In genomic region chr1:162495531-162496233, GRCh38 we compare ENCODE assay signal across 7 cellular contexts. TPM values are rescaled to one million over a fixed set of nuclear protein-coding genes. Genes with fewer than 3 reads are reported as not detected.
DNase-seq lines count a peak whose midpoint lies in the region; ATAC-seq, FAIRE-seq and TF ChIP-seq lines count a peak whose summit lies in the region.
"Not testable (repeated sequence)": the region's sequence is repeated elsewhere in the genome, so short reads cannot be mapped to it uniquely, and the experiment has no call there.

No MANE protein-coding gene starts in this region.

- not testable (repeated sequence) for H3K4me3 ChIP-seq in K562

- POLR2A ChIA-PET in CD4-positive, alpha-beta T cell (lab: Charles Lee); K562 (lab: Yijun Ruan, JAX): not testable (repeated sequence)

- H3K27ac ChIP-seq in CD4-positive, alpha-beta T cell (ENCODE audit: low read depth, low read length); K562 (ENCODE audit: extremely low read depth, low read depth, low read length): not testable (repeated sequence)

- not testable (repeated sequence) for H3K27me3 Mint-ChIP-seq in CD4-positive, alpha-beta T cell; IgD-negative memory B cell; activated naive CD4-positive, alpha-beta T cell treated with anti-CD3 and anti-CD28 coated beads, Interleukin-2, amount 10 ng/mL, durations not matched to agents 7 days and 5 days
- H3K27me3 Mint-ChIP-seq in activated T-cell treated with anti-CD3 and anti-CD28 coated beads, Interleukin-2, amount 50 U/mL, for 72 hours (ENCODE audit: low read depth) = peaks cover 10% of the 10 kb centered on the region
- H3K27me3 Mint-ChIP-seq in natural killer cell (ENCODE audit: low read depth in 2 of 2) (peaks cover 11 to 24% of the 10 kb centered on the region in 2 donors), neural crest cell (ENCODE audit: low read depth) (peaks cover 43% of the 10 kb centered on the region)

- not testable (repeated sequence) for H3K9ac ChIP-seq in K562 (ENCODE audit: insufficient read depth in 1 of 2, low read depth in 2 of 2, low read length in 2 of 2)

- not testable (repeated sequence) for H3K9me3 Mint-ChIP-seq in CD4-positive, alpha-beta T cell; IgD-negative memory B cell; activated T-cell treated with anti-CD3 and anti-CD28 coated beads, Interleukin-2, amount 50 U/mL, for 72 hours; activated naive CD4-positive, alpha-beta T cell treated with anti-CD3 and anti-CD28 coated beads, Interleukin-2, amount 10 ng/mL, durations not matched to agents 7 days and 5 days; natural killer cell; neural crest cell

- TF ChIP-seq RAD21 in K562 (CRISPR knock-in tag; conservative IDR thresholded peaks at IDR 0.05 in 1 of 2, IDR thresholded peaks at IDR 0.05 in 1 of 2) = not testable (repeated sequence)

- H3K27ac Mint-ChIP-seq in CD4-positive, alpha-beta T cell; neural crest cell (ENCODE audit: unreplicated experiment): not testable (repeated sequence)
- H3K27ac Mint-ChIP-seq in IgD-negative memory B cell (peak overlapping the region in 1 of 3 donors; percentile 35), natural killer cell (peak overlapping the region; percentile 31 to 36)
- peak overlapping the region; percentile 65 for H3K27ac Mint-ChIP-seq in activated T-cell treated with anti-CD3 and anti-CD28 coated beads, Interleukin-2, amount 50 U/mL, for 72 hours
- peak overlapping the region; percentile 62 for H3K27ac Mint-ChIP-seq in activated naive CD4-positive, alpha-beta T cell treated with anti-CD3 and anti-CD28 coated beads, Interleukin-2, amount 10 ng/mL, durations not matched to agents 7 days and 5 days

- peaks cover 25% of the 10 kb centered on the region for H3K36me3 Mint-ChIP-seq in CD4-positive, alpha-beta T cell (ENCODE audit: low read depth)
- H3K36me3 Mint-ChIP-seq in IgD-negative memory B cell; activated T-cell treated with anti-CD3 and anti-CD28 coated beads, Interleukin-2, amount 50 U/mL, for 72 hours (ENCODE audit: insufficient read depth in 2 of 2); natural killer cell; neural crest cell (ENCODE audit: low read depth): not testable (repeated sequence)
- peaks cover 16% of the 10 kb centered on the region for H3K36me3 Mint-ChIP-seq in activated naive CD4-positive, alpha-beta T cell treated with anti-CD3 and anti-CD28 coated beads, Interleukin-2, amount 10 ng/mL, durations not matched to agents 7 days and 5 days

- intact Hi-C loops in CD4-positive, alpha-beta T cell (cut with DNase I, micrococcal nuclease) = loop anchor here in 1 of 2 experiments (5.0 kb wide), 2 partner anchors 297 to 423 kb away; partner anchors contain the start of gene HSD17B7
- intact Hi-C loops in K562 (cut with micrococcal nuclease) = loop anchor here (5.0 to 10.0 kb wide), 4 partner anchors 73 to 441 kb away; no protein-coding TSS in a partner anchor
- intact Hi-C loops in natural killer cell (cut with micrococcal nuclease) = loop anchor here (2.0 kb wide), 1 partner anchor 83 kb away; the partner anchor contains the start of gene SH2D1B

- peaks cover 4 to 17% of the 10 kb centered on the region in 2 experiments; a peak in 4 of 5 replicates for H3K4me1 ChIP-seq in K562 (replicated peaks in 1 of 2; ENCODE audit: control insufficient read depth in 2 of 2, insufficient read depth in 2 of 2, low read length in 2 of 2)

- CTCF ChIA-PET in CD4-positive, alpha-beta T cell (lab: Charles Lee); activated naive CD4-positive, alpha-beta T cell treated with anti-CD3 and anti-CD28 coated beads, Interleukin-2, amount 10 ng/mL, durations not matched to agents 7 days and 5 days (lab: Charles Lee); K562 (lab: Yijun Ruan, JAX; ENCODE audit: low intra/inter-chr PET ratio): not testable (repeated sequence)

- not testable (repeated sequence) for TF ChIP-seq EP300 in K562 (IDR thresholded peaks at IDR 0.05; ENCODE audit: low read length)

- FAIRE-seq in K562 (lab: Jason Lieb, UNC) = not testable (repeated sequence)

- not testable (repeated sequence) for DNase-seq in CD4-positive, alpha-beta T cell; activated T-cell treated with anti-CD3 and anti-CD28 coated beads, Interleukin-2, amount 50 U/mL, for 72 hours; activated naive CD4-positive, alpha-beta T cell treated with anti-CD3 and anti-CD28 coated beads, Interleukin-2, amount 10 ng/mL, durations not matched to agents 7 days and 5 days; natural killer cell; neural crest cell (ENCODE audit: low read depth, low spot score)
- peak in 1 of 4 experiments; percentile 26 for DNase-seq in K562 (ENCODE audit: extremely low read depth in 1 of 4, low spot score in 3 of 4)

- H3K4me2 ChIP-seq in K562 (ENCODE audit: insufficient read depth, low read length) = not testable (repeated sequence)

- WGBS in K562 (ENCODE audit: insufficient coverage, low coverage, missing lambda C conversion rate) = 47% methylated on average over 6 of the region's 6 CpGs

- H3K36me3 ChIP-seq in K562 (ENCODE audit: control insufficient read depth, insufficient read depth, low read length) = peaks cover 12% of the 10 kb centered on the region

- not testable (repeated sequence) for BruUV-seq in K562 (replicated peaks; lab: Mats Ljungman, UMichigan)

- not testable (repeated sequence) for TF ChIP-seq CTCF in CD4-positive, alpha-beta T cell (IDR thresholded peaks at IDR 0.05); K562 (IDR thresholded peaks at IDR 0.05 in 2 of 3, conservative IDR thresholded peaks at IDR 0.05 in 1 of 3; ENCODE audit: insufficient read depth in 2 of 3, low read depth in 1 of 3, low read length in 3 of 3); natural killer cell (IDR thresholded peaks at IDR 0.05); neural crest cell (conservative IDR thresholded peaks at IDR 0.05)

- H2AFZ ChIP-seq in K562 (ENCODE audit: low read depth, low read length) = peak overlapping the region; percentile 46

- peaks cover 36% of the 10 kb centered on the region for H3K79me2 ChIP-seq in K562 (ENCODE audit: control insufficient read depth, insufficient read depth, low read length)

- not testable (repeated sequence) for H3K9me3 ChIP-seq in CD4-positive, alpha-beta T cell (ENCODE audit: control insufficient read depth, low read length); K562 (replicated peaks; ENCODE audit: control insufficient read depth, insufficient read depth, low read depth, low read length)

- not testable (repeated sequence) for ATAC-seq in CD4-positive, alpha-beta T cell (ENCODE audit: poor library complexity); activated T-cell treated with anti-CD3 and anti-CD28 coated beads, Interleukin-2, amount 50 U/mL, for 72 hours (replicated peaks in 1 of 2); K562; natural killer cell

- H4K20me1 ChIP-seq in K562 (replicated peaks; ENCODE audit: control insufficient read depth, insufficient read depth, low read length) = not testable (repeated sequence)

- H3K9me1 ChIP-seq in K562 (ENCODE audit: control insufficient read depth, insufficient read depth, low read length) = not testable (repeated sequence)

- in situ Hi-C loops in K562 (cut with MboI) = not testable (repeated sequence)

- H3K4me1 Mint-ChIP-seq in CD4-positive, alpha-beta T cell (ENCODE audit: low read depth) = peaks cover 35% of the 10 kb centered on the region
- H3K4me1 Mint-ChIP-seq in IgD-negative memory B cell (peaks cover 19 to 22% (median 22%) of the 10 kb centered on the region in 3 donors), natural killer cell (peaks cover 27 to 32% of the 10 kb centered on the region in 2 donors), neural crest cell (peaks cover 26% of the 10 kb centered on the region)
- peaks cover 31% of the 10 kb centered on the region for H3K4me1 Mint-ChIP-seq in activated T-cell treated with anti-CD3 and anti-CD28 coated beads, Interleukin-2, amount 50 U/mL, for 72 hours (ENCODE audit: low read depth)
- H3K4me1 Mint-ChIP-seq in activated naive CD4-positive, alpha-beta T cell treated with anti-CD3 and anti-CD28 coated beads, Interleukin-2, amount 10 ng/mL, durations not matched to agents 7 days and 5 days = peaks cover 31% of the 10 kb centered on the region

- peak overlapping the region; percentile 66 for H3K4me3 Mint-ChIP-seq in CD4-positive, alpha-beta T cell
- H3K4me3 Mint-ChIP-seq in IgD-negative memory B cell (peak overlapping the region in 3 of 4 donors; percentile 39 to 78 (median 65)), natural killer cell (peak overlapping the region; percentile 50), neural crest cell (peak overlapping the region; percentile 59)
- peak overlapping the region in 1 of 2 donors; percentile 20 for H3K4me3 Mint-ChIP-seq in activated T-cell treated with anti-CD3 and anti-CD28 coated beads, Interleukin-2, amount 50 U/mL, for 72 hours
- peak overlapping the region; percentile 7 for H3K4me3 Mint-ChIP-seq in activated naive CD4-positive, alpha-beta T cell treated with anti-CD3 and anti-CD28 coated beads, Interleukin-2, amount 10 ng/mL, durations not matched to agents 7 days and 5 days

- H3K27me3 ChIP-seq in CD4-positive, alpha-beta T cell (ENCODE audit: control insufficient read depth, insufficient read depth, low read length); K562 (ENCODE audit: control insufficient read depth in 2 of 2, insufficient read depth in 2 of 2, low read length in 2 of 2): not testable (repeated sequence)

- not testable (repeated sequence) for TF ChIP-seq POLR2A in K562 (conservative IDR thresholded peaks at IDR 0.05)

RNA-seq across cellular contexts. Expression of gene UHMK1, which starts 1.9 kb away (rescaled TPM):
- 10 to 100 TPM; 47.3 to 47.6 TPM for total RNA-seq in CD4-positive, alpha-beta T cell
- polyA plus RNA-seq in IgD-negative memory B cell (53.7 TPM), K562 (2011; rRNA removed) (63.6 and 71.0 TPM in 2 replicates), K562 (2014; fragmentation: Illumina TruSeq; extraction: Trizol) (32.9 and 38.3 TPM in 2 replicates), K562 (2014; fragmentation: Nextera tagmentation; extraction: Ambion mirVana) (10 to 100 TPM; 13.1 to 20.5 TPM), K562 (2014; rRNA removed) (27.7 and 28.9 TPM in 2 replicates)
- total RNA-seq in activated T-cell treated with anti-CD3 and anti-CD28 coated beads, Interleukin-2, amount 50 U/mL, for 72 hours = 10 to 100 TPM; 54.0 TPM
- 31.4 and 70.8 TPM in 2 replicates for total RNA-seq in K562 (2011; cell fraction: chromatin; rRNA removed; ENCODE audit: low replicate concordance)
- 18.7 and 21.8 TPM in 2 replicates for total RNA-seq in K562 (2011; cell fraction: nucleolus; rRNA removed)
- 46.7 and 75.7 TPM in 2 replicates for total RNA-seq in K562 (2011; cell fraction: nucleoplasm; rRNA removed)
- total RNA-seq in K562 (2014; rRNA removed) (34.0 and 36.0 TPM in 2 replicates), K562 (2014; rRNA removed; fragmentation: Illumina TruSeq; extraction: Trizol) (72.4 and 78.0 TPM in 2 replicates), K562 (2015; rRNA removed; fragmentation: Illumina TruSeq; extraction: Trizol) (49.2 and 55.2 TPM in 2 replicates), K562 (2021) (42.6 and 43.3 TPM in 2 replicates), natural killer cell (100 to 1,000 TPM in 1 of 3 donors, 10 to 100 TPM in 2; 87.7 to 100 (median 99.1) TPM), neural crest cell (21.7 and 22.2 TPM in 2 replicates)
- polyA plus RNA-seq in K562 (2011; cell fraction: cytosol; rRNA removed) = 8.5 and 31.3 TPM in 2 replicates
- 27.2 and 68.0 TPM in 2 replicates for polyA plus RNA-seq in K562 (2011; cell fraction: nucleus; rRNA removed)
- 18.7 and 19.1 TPM in 2 replicates for polyA plus RNA-seq in K562 (2012)
- polyA minus RNA-seq in K562 (2011; rRNA and poly(A)+ RNA removed) = 93.8 and 130 TPM in 2 replicates
- 46.0 and 46.8 TPM in 2 replicates for polyA minus RNA-seq in K562 (2011; cell fraction: cytosol; rRNA and poly(A)+ RNA removed)
- polyA minus RNA-seq in K562 (2011; cell fraction: nucleus; rRNA and poly(A)+ RNA removed) = 33.4 and 86.7 TPM in 2 replicates
